In the genomic region with DNA sequence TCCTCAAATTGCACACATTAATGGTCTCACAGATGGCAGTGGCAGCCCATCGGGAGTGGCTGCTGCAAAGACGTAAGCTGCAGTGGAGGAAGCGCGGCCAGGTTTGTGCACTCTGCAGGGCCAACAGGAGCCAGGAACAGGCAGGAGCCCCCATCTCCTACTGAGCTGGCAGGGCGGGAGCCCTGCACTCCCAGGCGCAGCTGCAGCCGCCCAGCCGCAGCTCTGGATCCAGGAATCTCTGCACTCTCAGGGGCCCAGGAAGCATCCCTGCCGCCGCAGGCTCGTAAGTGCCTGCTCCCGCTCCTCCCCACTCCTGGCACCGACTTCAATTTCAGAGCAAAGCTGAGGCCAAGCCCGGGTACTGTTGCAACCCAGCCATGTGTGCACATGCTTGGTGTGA, we compare ENCODE assay signal across 35 cellular contexts.
"Had no signal": no experiment of that assay in that cellular context is flagged by ENCODE, and none has a peak within 500 bp of the region (broad histone marks: within the 10 kb centered on the region; RNA-seq: fewer than 3 reads in every experiment).

No MANE protein-coding gene starts in this region.

- H3K27me3 ChIP-seq: MG63 had no signal

- H3K9me3 ChIP-seq: MG63 had no signal

- H3K4me3 ChIP-seq: MG63 had no signal

- DNase-seq: Karpas-422, Kasumi-1, MG63, MM.1S, MV-4-11, NCI-H1048, NCI-H1092, NCI-H1092 treated with DMSO at 0.1 percent for 48 hours, NCI-H1105, NCI-H1105 treated with DMSO at 0.1 percent for 48 hours, NCI-H1417, NCI-H1417 treated with DMSO at 0.1 percent for 48 hours, NCI-H1436, NCI-H1436 treated with DMSO at 0.1 percent for 48 hours, NCI-H146, NCI-H1694, NCI-H1694 treated with DMSO at 0.1 percent for 48 hours, NCI-H187, NCI-H187 treated with DMSO at 0.1 percent for 48 hours, NCI-H1930, NCI-H2029, NCI-H2029 treated with DMSO at 0.1 percent for 48 hours, NCI-H2081, NCI-H2081 treated with DMSO at 0.1 percent for 48 hours, NCI-H2107, NCI-H2171, NCI-H2171 treated with DMSO at 0.1 percent for 48 hours, NCI-H2227 treated with DMSO at 0.1 percent for 48 hours, NCI-H226, NCI-H345, NCI-H446, NCI-H446 treated with DMSO at 0.1 percent for 48 hours, NCI-H510A, NCI-H510A treated with DMSO at 0.1 percent for 48 hours, NCI-H524 had no signal
